ENCODE assay signal across 8 cellular contexts in genomic region chr7:87599336-87599735, GRCh38. TPM values are rescaled to one million over a fixed set of nuclear protein-coding genes. Genes with fewer than 3 reads are reported as not detected.
DNase-seq lines count a peak whose midpoint lies in the region; ATAC-seq and TF ChIP-seq lines count a peak whose summit lies in the region.

No MANE protein-coding gene starts in this region.

- no peaks in the 10 kb centered on the region for H3K79me2 ChIP-seq in OCI-LY3 (ENCODE audit: low read length)

- no peak overlapping the region for H2BK120ac ChIP-seq in neuronal stem cell (ENCODE audit: low read depth, low read length)

- no peak overlapping the region for H2BK5ac ChIP-seq in neuronal stem cell (ENCODE audit: low read length)

- no peak overlapping the region for H3K23ac ChIP-seq in neuronal stem cell (ENCODE audit: low read depth, low read length, poor library complexity)

- H2AK5ac ChIP-seq in neuronal stem cell (ENCODE audit: low read depth, low read length): no peak overlapping the region

- ATAC-seq in GM18909 (IDR thresholded peaks at IDR 0.05; ENCODE audit: poor library complexity, unreplicated experiment): peak; percentile 97
- peak; percentile 95 for ATAC-seq in HG02885 (IDR thresholded peaks at IDR 0.05; ENCODE audit: poor library complexity, unreplicated experiment)

- H4K20me1 ChIP-seq in OCI-LY3 (ENCODE audit: insufficient read depth, low read length): no peaks in the 10 kb centered on the region

- H3K79me1 ChIP-seq in neuronal stem cell (ENCODE audit: low read depth, low read length): no peaks in the 10 kb centered on the region

- H4K91ac ChIP-seq in neuronal stem cell (ENCODE audit: low read depth, low read length, poor library complexity): no peak overlapping the region

- H2BK15ac ChIP-seq in neuronal stem cell (ENCODE audit: low read length): no peak overlapping the region

- H2AFZ ChIP-seq in OCI-LY3 (ENCODE audit: low read depth, low read length) (peak overlapping the region; percentile 15; the same call in 1 of the 2 replicates), neuronal stem cell (ENCODE audit: low read length) (peak overlapping the region; percentile 8)

- H3K4ac ChIP-seq in neuronal stem cell (ENCODE audit: low read length): no peak overlapping the region

- H3K14ac ChIP-seq in neuronal stem cell (ENCODE audit: low read length): no peak overlapping the region

- DNase-seq in activated effector memory CD4-positive, alpha-beta T cell treated with anti-CD3 and anti-CD28 coated beads, Interleukin-2, amount 50 U/mL, for 16 hours: peak; percentile 68
- DNase-seq in neuronal stem cell (ENCODE audit: low spot score) (no peak), AG08395 (ENCODE audit: low spot score) (no peak), middle frontal gyrus (ENCODE audit: extremely low spot score, low spot score) (no peak), SW 1271 (lab: John Stamatoyannopoulos, UW) (no peak)

- H3K4me3 ChIP-seq in OCI-LY3 (ENCODE audit: low read length) (0 out of 2 replicates have a peak overlapping the region, but pooled peaks have one; percentile 4), neuronal stem cell (ENCODE audit: low read length in 2 of 2) (peak overlapping the region in 1 of 2 donors; percentile 57)

- no peak overlapping the region for H3K9ac ChIP-seq in OCI-LY3 (ENCODE audit: low read length)
- no peak overlapping the region for H3K9ac ChIP-seq in neuronal stem cell (ENCODE audit: low read depth, low read length, poor library complexity)

- H3K4me2 ChIP-seq in OCI-LY3 (ENCODE audit: low read length) (peak overlapping the region; percentile 53), neuronal stem cell (ENCODE audit: insufficient read depth, low read length, poor library complexity, severe bottlenecking) (no peak overlapping the region)

- H3K27me3 ChIP-seq in OCI-LY3 (ENCODE audit: low read depth, low read length): no peaks in the 10 kb centered on the region
- peaks cover 0 to 21% (median 0%) of the 10 kb centered on the region in 3 experiments for H3K27me3 ChIP-seq in neuronal stem cell (ENCODE audit: control insufficient read depth in 3 of 3, insufficient read depth in 3 of 3, low read depth in 1 of 3, low read length in 3 of 3)

- no peak for TF ChIP-seq CTCF in OCI-LY3 (IDR thresholded peaks at IDR 0.05; ENCODE audit: low read depth, low read length)

- H3K36me3 ChIP-seq in OCI-LY3 (replicated peaks; ENCODE audit: low read depth, low read length) (no peaks in the 10 kb centered on the region), neuronal stem cell (replicated peaks in 1 of 2; ENCODE audit: control insufficient read depth in 2 of 2, insufficient read depth in 2 of 2, low read length in 2 of 2) (no peaks in the 10 kb centered on the region)

- H4K8ac ChIP-seq in neuronal stem cell (ENCODE audit: low read depth, low read length): no peak overlapping the region

- H3K27ac ChIP-seq in OCI-LY3 (ENCODE audit: low read length) (no peak overlapping the region), neuronal stem cell (replicated peaks; ENCODE audit: low read length) (no peak overlapping the region)

- H2BK12ac ChIP-seq in neuronal stem cell (ENCODE audit: low read length): no peak overlapping the region

- H3K4me1 ChIP-seq in OCI-LY3 (ENCODE audit: low read length): peaks cover 8% of the 10 kb centered on the region
- peaks cover 0 to 3% of the 10 kb centered on the region in 2 donors for H3K4me1 ChIP-seq in neuronal stem cell (ENCODE audit: control insufficient read depth in 2 of 2, insufficient read depth in 1 of 2, low read depth in 1 of 2, low read length in 2 of 2)

- H3K18ac ChIP-seq in neuronal stem cell (ENCODE audit: low read length): no peak overlapping the region

- WGBS in neuronal stem cell (ENCODE audit: extremely low coverage in 2 of 2, insufficient read length in 2 of 2, insufficient replicate concordance in 1 of 2), 2 donors: no CpG with 5 or more reads among the region's 10 CpGs

- H3K9me3 ChIP-seq in OCI-LY3 (ENCODE audit: insufficient read depth, low read length) (no peaks in the 10 kb centered on the region), neuronal stem cell (replicated peaks in 1 of 2; ENCODE audit: control insufficient read depth in 2 of 2, insufficient read depth in 1 of 2, low read depth in 1 of 2, low read length in 2 of 2) (no peaks in the 10 kb centered on the region)

RNA-seq across cellular contexts. Expression of gene ABCB1, which starts 1.3 kb away (rescaled TPM):
- 0.15 TPM for polyA plus RNA-seq in neuronal stem cell (2013, experiment 1 of 2)
- polyA plus RNA-seq in neuronal stem cell (2013, experiment 2 of 2): 0.14 TPM

RNA-seq across cellular contexts. Expression of gene RUNDC3B, which starts 28.9 kb away (rescaled TPM):
- 0.31 TPM for polyA plus RNA-seq in neuronal stem cell (2013, experiment 1 of 2)
- polyA plus RNA-seq in neuronal stem cell (2013, experiment 2 of 2): 0.36 TPM
